ENCODE assay signal across 8 cellular contexts in the genomic region with DNA sequence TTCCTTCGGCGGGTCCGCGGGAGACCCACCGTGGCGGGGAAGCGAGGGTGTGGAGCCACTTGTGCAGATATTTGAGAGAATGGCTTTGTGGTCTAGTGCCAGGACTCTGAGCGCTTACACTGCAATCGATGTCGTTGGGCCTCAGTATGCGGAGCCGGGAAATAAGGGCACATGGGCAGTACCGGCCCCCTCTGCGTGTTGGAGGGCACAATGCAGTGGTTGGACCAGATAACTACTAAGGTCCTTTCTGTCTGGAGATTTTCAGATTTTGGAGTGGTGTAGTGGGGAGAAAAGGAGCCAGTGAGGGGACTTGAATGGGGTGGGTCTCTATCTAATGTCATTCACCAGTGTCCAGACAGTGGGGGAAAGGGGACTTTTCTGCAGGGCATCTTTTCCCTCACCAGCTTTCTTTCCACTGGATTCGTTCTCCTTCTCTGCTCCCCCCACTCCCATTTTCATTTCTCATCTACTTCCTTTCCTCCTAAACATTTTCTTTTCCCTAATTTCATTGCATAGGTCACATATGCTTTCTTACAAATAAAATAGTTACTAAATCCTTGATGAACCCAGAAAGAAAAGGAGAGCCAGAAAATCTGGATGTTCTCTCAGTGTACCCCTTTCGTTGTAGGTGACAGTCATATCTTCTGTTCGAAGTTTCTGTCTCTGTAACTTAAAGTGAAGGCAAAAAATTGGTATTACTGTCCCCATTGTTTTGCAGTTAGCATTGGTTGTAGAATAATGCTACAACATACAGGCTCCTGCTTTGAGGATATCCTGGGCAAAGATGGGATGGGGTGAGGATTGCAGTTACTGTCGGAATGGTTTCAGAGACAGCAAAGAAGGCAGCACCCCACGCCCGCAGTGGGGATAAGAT. TPM values are rescaled to one million over a fixed set of nuclear protein-coding genes. Genes with fewer than 3 reads are reported as not detected.
DNase-seq lines count a peak whose midpoint lies in the region; ATAC-seq, FAIRE-seq and TF ChIP-seq lines count a peak whose summit lies in the region.

No MANE protein-coding gene starts in this region.

- BruUV-seq in IMR-90 (replicated peaks; lab: Mats Ljungman, UMichigan), result TSS peak; percentile 57
- TSS peak; percentile 49 for BruUV-seq in K562 (replicated peaks; lab: Mats Ljungman, UMichigan)

- H2BK5ac ChIP-seq in IMR-90 (ENCODE audit: low read depth, low read length, poor library complexity, severe bottlenecking), result peak overlapping the region; percentile 0
- H2BK5ac ChIP-seq in mesendoderm (ENCODE audit: low read length), result no peak overlapping the region

- H3K14ac ChIP-seq in IMR-90 (replicated peaks; ENCODE audit: low read depth, low read length), result peak overlapping the region; percentile 24; the same call in 1 of the 2 replicates

- DNase-seq in DND-41 (no peak), IMR-90 (no peak), K562 (ENCODE audit: extremely low read depth in 1 of 4, low spot score in 3 of 4) (no peak), mesendoderm (no peak), ureter (ENCODE audit: low spot score) (no peak)

- H3K56ac ChIP-seq in IMR-90 (ENCODE audit: extremely low read depth, insufficient read depth, low read length) (0 out of 2 replicates have a peak overlapping the region, but pooled peaks have one; percentile 10), mesendoderm (ENCODE audit: low read length) (peak overlapping the region; percentile 91)

- peak overlapping the region; percentile 72 for H2AFZ ChIP-seq in DND-41 (ENCODE audit: low read depth, low read length)
- H2AFZ ChIP-seq in IMR-90 (replicated peaks; ENCODE audit: low read length, poor library complexity), result peak overlapping the region; percentile 78
- peak overlapping the region; percentile 66; the same call in 1 of the 2 replicates for H2AFZ ChIP-seq in K562 (ENCODE audit: low read depth, low read length)

- in situ Hi-C loops in IMR-90 (cut with MboI; ENCODE audit: low sequenced_read_pairs) (no loop called here), K562 (cut with MboI) (no loop called here)

- no peak overlapping the region for H4K91ac ChIP-seq in IMR-90 (ENCODE audit: insufficient read depth, low read depth, low read length)

- ATAC-seq in DND-41 (ENCODE audit: insufficient read depth, low read depth) (no peak), IMR-90 (ENCODE audit: low read depth) (no peak), K562 (peak; percentile 0; the same call in 2 of the 3 replicates), GM21515 (IDR thresholded peaks at IDR 0.05; ENCODE audit: unreplicated experiment) (no peak), HG03095 (IDR thresholded peaks at IDR 0.05; ENCODE audit: unreplicated experiment) (no peak), GM18909 (IDR thresholded peaks at IDR 0.05; ENCODE audit: poor library complexity, unreplicated experiment) (no peak)

- peak overlapping the region; percentile 12 for H3K4ac ChIP-seq in IMR-90 (ENCODE audit: low read depth, low read length)
- no peak overlapping the region for H3K4ac ChIP-seq in mesendoderm (ENCODE audit: low read depth, low read length)

- H3K9me1 ChIP-seq in IMR-90 (ENCODE audit: insufficient read depth, low read length), result peaks cover 3% of the 10 kb centered on the region; the same call in 1 of the 2 replicates
- H3K9me1 ChIP-seq in K562 (ENCODE audit: control insufficient read depth, insufficient read depth, low read length), result peaks cover 11% of the 10 kb centered on the region

- H4K5ac ChIP-seq in IMR-90 (ENCODE audit: low read depth, low read length), result no peak overlapping the region
- no peak overlapping the region for H4K5ac ChIP-seq in mesendoderm (ENCODE audit: low read length)

- no peak overlapping the region; a peak in 1 of 4 replicates for H4K8ac ChIP-seq in IMR-90 (ENCODE audit: low read depth in 2 of 2, low read length in 2 of 2)
- no peak overlapping the region for H4K8ac ChIP-seq in mesendoderm (ENCODE audit: low read depth, low read length)

- H3K27ac ChIP-seq in DND-41 (ENCODE audit: low read length) (peak overlapping the region; percentile 1; the same call in 1 of the 2 replicates), IMR-90 (ENCODE audit: insufficient read depth, low read length) (peak overlapping the region; percentile 78), K562 (ENCODE audit: extremely low read depth, low read depth, low read length) (peak overlapping the region; percentile 87; the same call in 2 of the 3 replicates), mesendoderm (ENCODE audit: low read depth, low read length) (no peak overlapping the region)

- no peak overlapping the region for H2BK15ac ChIP-seq in IMR-90 (ENCODE audit: low read depth, low read length)
- no peak overlapping the region for H2BK15ac ChIP-seq in mesendoderm (replicated peaks; ENCODE audit: low read depth)

- H3K23ac ChIP-seq in IMR-90 (ENCODE audit: low read depth, low read length), result peak overlapping the region; percentile 84
- peak overlapping the region; percentile 85 for H3K23ac ChIP-seq in mesendoderm (ENCODE audit: low read length)

- H3K9ac ChIP-seq in DND-41 (ENCODE audit: low read depth, low read length) (peak overlapping the region; percentile 83), IMR-90 (ENCODE audit: low read depth, low read length) (peak overlapping the region; percentile 66), K562 (ENCODE audit: insufficient read depth in 1 of 2, low read depth in 2 of 2, low read length in 2 of 2) (peak overlapping the region; percentile 96 to 98), mesendoderm (ENCODE audit: low read length) (peak overlapping the region; percentile 85)

- TF ChIP-seq CTCF in DND-41 (IDR thresholded peaks at IDR 0.05; ENCODE audit: borderline replicate concordance, extremely low read depth, low read length, poor library complexity, severe bottlenecking) (no peak), IMR-90 (conservative IDR thresholded peaks at IDR 0.05; ENCODE audit: low read depth, low read length) (no peak), K562 (IDR thresholded peaks at IDR 0.05 in 2 of 3, conservative IDR thresholded peaks at IDR 0.05 in 1 of 3; ENCODE audit: insufficient read depth in 2 of 3, low read depth in 1 of 3, low read length in 3 of 3) (no peak)

- peak overlapping the region; percentile 45 for H2AK9ac ChIP-seq in IMR-90 (replicated peaks; ENCODE audit: low read depth, low read length, poor library complexity)

- H3K4me2 ChIP-seq in DND-41 (ENCODE audit: insufficient read depth, low read length) (peak overlapping the region; percentile 95), IMR-90 (ENCODE audit: low read depth, low read length) (peak overlapping the region; percentile 83), K562 (ENCODE audit: insufficient read depth, low read length) (peak overlapping the region; percentile 88), mesendoderm (ENCODE audit: low read length) (peak overlapping the region; percentile 66)

- H3K27me3 ChIP-seq in DND-41 (ENCODE audit: insufficient read depth, low read length, poor library complexity) (peaks cover 48% of the 10 kb centered on the region), IMR-90 (ENCODE audit: control insufficient read depth, insufficient read depth, low read length) (peaks cover 32% of the 10 kb centered on the region), K562 (ENCODE audit: control insufficient read depth in 2 of 2, insufficient read depth in 2 of 2, low read length in 2 of 2) (peaks cover 29% of the 10 kb centered on the region in 2 experiments), mesendoderm (ENCODE audit: insufficient read depth, low read length, poor library complexity) (peaks cover 10% of the 10 kb centered on the region)

- WGBS in IMR-90 (ENCODE audit: extremely low coverage in 2 of 2, insufficient read length in 1 of 2), 2 experiments, result 36% methylated on average over 4 of the region's 20 CpGs; no CpG with 5 or more reads in 1 of the 2 experiments
- WGBS in K562 (ENCODE audit: insufficient coverage, low coverage, missing lambda C conversion rate), result 20% methylated on average over 20 of the region's 20 CpGs
- WGBS in mesendoderm (ENCODE audit: extremely low coverage, insufficient coverage, low lambda C conversion rate), result 100% methylated on average over 1 of the region's 20 CpGs

- peak overlapping the region; percentile 75 to 79; a peak in 3 of 4 replicates for H3K4me3 ChIP-seq in DND-41 (ENCODE audit: low read depth in 1 of 2, low read length in 2 of 2)
- peak overlapping the region; percentile 77 for H3K4me3 ChIP-seq in IMR-90 (ENCODE audit: insufficient read depth, low read depth, low read length)
- peak overlapping the region; percentile 78 for H3K4me3 ChIP-seq in K562
- H3K4me3 ChIP-seq in mesendoderm (ENCODE audit: low read length), result peak overlapping the region; percentile 67

- no peak for TF ChIP-seq RAD21 in IMR-90 (IDR thresholded peaks at IDR 0.05; ENCODE audit: low read length)
- no peak; a peak in 1 of 4 replicates for TF ChIP-seq RAD21 in K562 (CRISPR knock-in tag; conservative IDR thresholded peaks at IDR 0.05 in 1 of 2, IDR thresholded peaks at IDR 0.05 in 1 of 2)

- intact Hi-C loops in IMR-90 (cut with micrococcal nuclease) (loop anchor here (2.0 to 10.0 kb wide), 6 partner anchors 37 to 385 kb away; no protein-coding TSS in a partner anchor), K562 (cut with micrococcal nuclease) (loop anchor here (2.0 to 5.0 kb wide), 2 partner anchors 51 to 442 kb away; partner anchors contain the start of gene RPS6KC1)

- peaks cover 26 to 52% of the 10 kb centered on the region in 2 experiments for H3K79me1 ChIP-seq in IMR-90 (ENCODE audit: low read depth in 1 of 2, low read length in 2 of 2)
- peaks cover 16% of the 10 kb centered on the region for H3K79me1 ChIP-seq in mesendoderm (ENCODE audit: low read length)

- CTCF ChIA-PET in IMR-90 (lab: Yijun Ruan, JAX) (interaction anchor here (0.6 to 1.2 kb wide), 7 partner anchors 19 to 176 kb away, joined by 3 to 5 read pairs (median 4); no protein-coding TSS in a partner anchor), K562 (lab: Yijun Ruan, JAX; ENCODE audit: low intra/inter-chr PET ratio) (no interaction called here)

- H2BK120ac ChIP-seq in IMR-90 (ENCODE audit: low read depth, low read length) (no peak overlapping the region), mesendoderm (ENCODE audit: low read depth, low read length) (no peak overlapping the region)

- no peak for TF ChIP-seq EP300 in K562 (IDR thresholded peaks at IDR 0.05; ENCODE audit: low read length)

- H2AK5ac ChIP-seq in IMR-90 (ENCODE audit: low read depth, low read length) (peak overlapping the region; percentile 46; the same call in 1 of the 2 replicates), mesendoderm (ENCODE audit: low read length) (no peak overlapping the region)

- peak overlapping the region; percentile 27; the same call in 1 of the 2 replicates for H3K18ac ChIP-seq in IMR-90 (ENCODE audit: low read depth, low read length)
- H3K18ac ChIP-seq in mesendoderm (ENCODE audit: low read length), result no peak overlapping the region

- H4K20me1 ChIP-seq in DND-41 (ENCODE audit: insufficient read depth, low read length), result peaks cover 20% of the 10 kb centered on the region; the same call in 1 of the 2 replicates
- peaks cover 11% of the 10 kb centered on the region; the same call in 1 of the 2 replicates for H4K20me1 ChIP-seq in IMR-90 (ENCODE audit: insufficient read depth, low read length)
- peaks cover 53% of the 10 kb centered on the region for H4K20me1 ChIP-seq in K562 (replicated peaks; ENCODE audit: control insufficient read depth, insufficient read depth, low read length)

- H3K36me3 ChIP-seq in DND-41 (ENCODE audit: insufficient read depth, low read length), result no peaks in the 10 kb centered on the region
- H3K36me3 ChIP-seq in IMR-90 (ENCODE audit: control insufficient read depth, insufficient read depth, low read length), result peaks cover 1% of the 10 kb centered on the region; the same call in 1 of the 2 replicates
- peaks cover 2% of the 10 kb centered on the region; the same call in 2 of the 3 replicates for H3K36me3 ChIP-seq in K562 (ENCODE audit: control insufficient read depth, insufficient read depth, low read length)
- no peaks in the 10 kb centered on the region for H3K36me3 ChIP-seq in mesendoderm (ENCODE audit: control insufficient read depth, insufficient read depth, low read length)

- H3K4me1 ChIP-seq in DND-41 (ENCODE audit: insufficient read depth, low read length), result peaks cover 32% of the 10 kb centered on the region
- H3K4me1 ChIP-seq in IMR-90 (ENCODE audit: control insufficient read depth, insufficient read depth, low read length), result peaks cover 14% of the 10 kb centered on the region
- peaks cover 33 to 35% of the 10 kb centered on the region in 2 experiments for H3K4me1 ChIP-seq in K562 (replicated peaks in 1 of 2; ENCODE audit: control insufficient read depth in 2 of 2, insufficient read depth in 2 of 2, low read length in 2 of 2)
- peaks cover 20% of the 10 kb centered on the region for H3K4me1 ChIP-seq in mesendoderm (ENCODE audit: control insufficient read depth, low read depth, low read length)

- H3K9me3 ChIP-seq in DND-41 (ENCODE audit: insufficient read depth, low read length, severe bottlenecking) (no peaks in the 10 kb centered on the region), IMR-90 (ENCODE audit: control insufficient read depth, insufficient read depth, low read length) (no peaks in the 10 kb centered on the region), K562 (replicated peaks; ENCODE audit: control insufficient read depth, insufficient read depth, low read depth, low read length) (no peaks in the 10 kb centered on the region)

- H2BK20ac ChIP-seq in IMR-90 (ENCODE audit: low read depth, low read length), result no peak overlapping the region

- no peak for FAIRE-seq in K562 (lab: Jason Lieb, UNC)

- H3K79me2 ChIP-seq in DND-41 (ENCODE audit: insufficient read depth, low read length) (no peaks in the 10 kb centered on the region), K562 (ENCODE audit: control insufficient read depth, insufficient read depth, low read length) (peaks cover 48% of the 10 kb centered on the region), mesendoderm (ENCODE audit: control insufficient read depth, insufficient read depth, low read length) (peaks cover 37% of the 10 kb centered on the region)

- POLR2A ChIA-PET in IMR-90 (lab: Charles Lee; ENCODE audit: unreplicated experiment), result no interaction called here
- POLR2A ChIA-PET in K562 (lab: Yijun Ruan, JAX), result interaction anchor here (0.6 to 5.3 kb wide), 12 partner anchors 9 to 375 kb away, joined by 3 to 90 read pairs (median 4); no protein-coding TSS in a partner anchor

- dilution Hi-C loops in IMR-90 (cut with HindIII; ENCODE audit: low sequenced_read_pairs, unreplicated experiment), result no loop called here

- TF ChIP-seq POLR2A in IMR-90 (IDR thresholded peaks at IDR 0.05; ENCODE audit: low read depth, low read length) (peak; percentile 22; the same call in 1 of the 2 replicates), K562 (conservative IDR thresholded peaks at IDR 0.05) (no peak)

RNA-seq across cellular contexts. Expression of gene ATF3, which starts 1.4 kb away (rescaled TPM):
- total RNA-seq in IMR-90 (2012; rRNA removed) (9.9 and 15.0 TPM in 2 replicates), K562 (2014; rRNA removed) (17.2 and 19.8 TPM in 2 replicates), K562 (2014; rRNA removed; fragmentation: Illumina TruSeq; extraction: Trizol) (25.9 and 32.7 TPM in 2 replicates), K562 (2015; rRNA removed; fragmentation: Illumina TruSeq; extraction: Trizol) (2.9 and 3.5 TPM in 2 replicates), K562 (2021) (21.8 and 27.6 TPM in 2 replicates), ureter (10.6 TPM)
- polyA plus RNA-seq in IMR-90 (2012; rRNA removed) (12.3 and 17.9 TPM in 2 replicates), K562 (2011; rRNA removed) (12.0 and 13.2 TPM in 2 replicates), K562 (2014; fragmentation: Illumina TruSeq; extraction: Trizol) (27.6 and 32.0 TPM in 2 replicates), K562 (2014; fragmentation: Nextera tagmentation; extraction: Ambion mirVana) (1 to 10 TPM; 6.1 to 6.8 TPM), K562 (2014; rRNA removed) (26.2 and 28.2 TPM in 2 replicates)
- polyA plus RNA-seq in IMR-90 (2012; cell fraction: cytosol; rRNA removed), result 13.7 and 26.0 TPM in 2 replicates
- 98.0 and 356 TPM in 2 replicates for polyA plus RNA-seq in IMR-90 (2012; cell fraction: nucleus; rRNA removed; ENCODE audit: low replicate concordance)
- total RNA-seq in K562 (2011; cell fraction: chromatin; rRNA removed; ENCODE audit: low replicate concordance), result 31.4 and 31.5 TPM in 2 replicates
- total RNA-seq in K562 (2011; cell fraction: nucleolus; rRNA removed), result 21.5 and 24.3 TPM in 2 replicates
- total RNA-seq in K562 (2011; cell fraction: nucleoplasm; rRNA removed), result 32.1 and 39.3 TPM in 2 replicates
- polyA plus RNA-seq in K562 (2011; cell fraction: cytosol; rRNA removed), result 5.6 and 9.8 TPM in 2 replicates
- polyA plus RNA-seq in K562 (2011; cell fraction: nucleus; rRNA removed), result 15.2 and 16.0 TPM in 2 replicates
- 10.8 and 39.2 TPM in 2 replicates for polyA plus RNA-seq in K562 (2012)
- 12.2 and 14.3 TPM in 2 replicates for polyA minus RNA-seq in K562 (2011; rRNA and poly(A)+ RNA removed)
- polyA minus RNA-seq in K562 (2011; cell fraction: cytosol; rRNA and poly(A)+ RNA removed), result 4.9 and 7.1 TPM in 2 replicates
- polyA minus RNA-seq in K562 (2011; cell fraction: nucleus; rRNA and poly(A)+ RNA removed), result 14.4 and 22.3 TPM in 2 replicates
- polyA plus RNA-seq in mesendoderm (2013, experiment 1 of 2), result 19.0 TPM
- 21.3 TPM for polyA plus RNA-seq in mesendoderm (2013, experiment 2 of 2)
